Comparison of ENCODE assay signal across 23 cellular contexts in genomic region chr9:128280084-128280622, GRCh38. TPM values are rescaled to one million over a fixed set of nuclear protein-coding genes. Genes with fewer than 3 reads are reported as not detected.
DNase-seq lines count a peak whose midpoint lies in the region; ATAC-seq, FAIRE-seq and TF ChIP-seq lines count a peak whose summit lies in the region.
"Had no signal": no experiment of that assay in that cellular context is flagged by ENCODE, and none has a peak within 500 bp of the region (broad histone marks: within the 10 kb centered on the region; RNA-seq: fewer than 3 reads in every experiment).

No MANE protein-coding gene starts in this region.

- H3K79me2 ChIP-seq in K562 (ENCODE audit: control insufficient read depth, insufficient read depth, low read length), result peaks cover 21% of the 10 kb centered on the region

- peak overlapping the region; percentile 69; the same call in 1 of the 2 replicates for H3K4me2 ChIP-seq in K562 (ENCODE audit: insufficient read depth, low read length)

- no peak for DNase-seq in activated naive CD4-positive, alpha-beta T cell treated with anti-CD3 and anti-CD28 coated beads, Interleukin-2, amount 50 U/mL, for 72 hours (ENCODE audit: low spot score in 2 of 2)
- no peak for DNase-seq in activated naive CD4-positive, alpha-beta T cell treated with anti-CD3 and anti-CD28 coated beads for 36 hours
- DNase-seq in NB4 (ENCODE audit: low read depth) (peak; percentile 89), K562 (ENCODE audit: extremely low read depth in 1 of 4, low spot score in 3 of 4) (peak in 1 of 4 experiments; percentile 21), upper lobe of right lung (no peak), tibial artery (no peak), T1000 (lab: John Stamatoyannopoulos, UW) (no peak), ureter (ENCODE audit: low spot score) (no peak)
- DNase-seq: activated gamma-delta T cell treated with Interleukin-2 at 50 U/mL for 16 hours; body of pancreas; cortex of kidney; HFFc6; NCI-H1048; NCI-H2081 treated with DMSO at 0.1 percent for 48 hours; NCI-H526 treated with DMSO at 0.1 percent for 48 hours; stimulated activated naive CD4-positive, alpha-beta T cell treated with Interleukin-2 at 50 U/mL for 16 hours had no signal

- BruUV-seq in K562 (replicated peaks; lab: Mats Ljungman, UMichigan), result no TSS peak

- peak overlapping the region; percentile 52 to 64; a peak in 2 of 4 replicates for H3K9ac ChIP-seq in K562 (ENCODE audit: insufficient read depth in 1 of 2, low read depth in 2 of 2, low read length in 2 of 2)

- POLR2A ChIA-PET in K562 (lab: Yijun Ruan, JAX), result interaction anchor here (0.6 to 1.2 kb wide), 5 partner anchors 11 to 63 kb away, joined by 3 to 6 read pairs (median 3); no protein-coding TSS in a partner anchor

- no peaks in the 10 kb centered on the region for H3K27me3 ChIP-seq in K562 (ENCODE audit: control insufficient read depth in 2 of 2, insufficient read depth in 2 of 2, low read length in 2 of 2)
- H3K27me3 ChIP-seq in upper lobe of right lung, result no peaks in the 10 kb centered on the region
- no peaks in the 10 kb centered on the region for H3K27me3 ChIP-seq in tibial artery
- H3K27me3 ChIP-seq: body of pancreas, vagina had no signal

- H3K27ac Mint-ChIP-seq in activated naive CD4-positive, alpha-beta T cell treated with anti-CD3 and anti-CD28 coated beads, Interleukin-2, amount 50 U/mL, for 72 hours, result peak overlapping the region; percentile 43 to 72
- H3K27ac Mint-ChIP-seq in activated naive CD4-positive, alpha-beta T cell treated with anti-CD3 and anti-CD28 coated beads for 36 hours, result no peak overlapping the region
- H3K27ac Mint-ChIP-seq: HFFc6 had no signal

- H3K36me3 ChIP-seq in K562 (ENCODE audit: control insufficient read depth, insufficient read depth, low read length) (peaks cover 6% of the 10 kb centered on the region; the same call in 1 of the 3 replicates), upper lobe of right lung (peaks cover under 1% of the 10 kb centered on the region), tibial artery (peaks cover 0 to 5% (median under 1%) of the 10 kb centered on the region in 3 donors)
- H3K36me3 ChIP-seq: vagina had no signal

- WGBS in K562 (ENCODE audit: insufficient coverage, low coverage, missing lambda C conversion rate), result 92% methylated on average over 5 of the region's 5 CpGs

- H3K27ac ChIP-seq in K562 (ENCODE audit: extremely low read depth, low read depth, low read length) (no peak overlapping the region; the same call in 2 of the 3 replicates), upper lobe of right lung (peak overlapping the region; percentile 70), tibial artery (no peak overlapping the region)
- H3K27ac ChIP-seq: body of pancreas, epithelial cell of prostate, vagina had no signal

- H3K4me1 ChIP-seq in K562 (replicated peaks in 1 of 2; ENCODE audit: control insufficient read depth in 2 of 2, insufficient read depth in 2 of 2, low read length in 2 of 2), result peaks cover 28 to 46% of the 10 kb centered on the region in 2 experiments
- H3K4me1 ChIP-seq in upper lobe of right lung, result peaks cover 23% of the 10 kb centered on the region
- H3K4me1 ChIP-seq in tibial artery, result peaks cover 0 to 14% (median 7%) of the 10 kb centered on the region in 4 donors

- no peak overlapping the region for H2AFZ ChIP-seq in K562 (ENCODE audit: low read depth, low read length)

- ATAC-seq in activated naive CD4-positive, alpha-beta T cell treated with anti-CD3 and anti-CD28 coated beads, Interleukin-2, amount 50 U/mL, for 72 hours, result no peak
- ATAC-seq in K562 (no peak), upper lobe of right lung (no peak)
- ATAC-seq: body of pancreas, GM12878, HepG2, right cardiac atrium, SK-N-SH treated with all-trans-retinoic acid at 6 μM for 48 hours had no signal

- no peak overlapping the region for H3K4me3 Mint-ChIP-seq in activated naive CD4-positive, alpha-beta T cell treated with anti-CD3 and anti-CD28 coated beads for 36 hours
- H3K4me3 Mint-ChIP-seq: HFFc6 had no signal

- H3K9me3 Mint-ChIP-seq in activated naive CD4-positive, alpha-beta T cell treated with anti-CD3 and anti-CD28 coated beads, Interleukin-2, amount 50 U/mL, for 72 hours, result no peaks in the 10 kb centered on the region
- H3K9me3 Mint-ChIP-seq in activated naive CD4-positive, alpha-beta T cell treated with anti-CD3 and anti-CD28 coated beads for 36 hours, result no peaks in the 10 kb centered on the region
- H3K9me3 Mint-ChIP-seq: HFFc6 had no signal

- no peaks in the 10 kb centered on the region for H3K27me3 Mint-ChIP-seq in activated naive CD4-positive, alpha-beta T cell treated with anti-CD3 and anti-CD28 coated beads for 36 hours (ENCODE audit: low read depth)

- TF ChIP-seq POLR2A in NB4 (IDR thresholded peaks at IDR 0.05; ENCODE audit: extremely low read depth, insufficient read length) (no peak), K562 (conservative IDR thresholded peaks at IDR 0.05) (no peak)

- H3K4me3 ChIP-seq in NB4 (ENCODE audit: low read depth, low read length) (no peak overlapping the region), K562 (no peak overlapping the region), upper lobe of right lung (no peak overlapping the region), tibial artery (no peak overlapping the region)
- H3K4me3 ChIP-seq: body of pancreas, GM12878, vagina had no signal

- H3K9me3 ChIP-seq in K562 (replicated peaks; ENCODE audit: control insufficient read depth, insufficient read depth, low read depth, low read length) (0 out of 2 replicates have a peak, but pooled peaks cover 2% of the 10 kb centered on the region), upper lobe of right lung (no peaks in the 10 kb centered on the region), tibial artery (no peaks in the 10 kb centered on the region)
- H3K9me3 ChIP-seq: body of pancreas, vagina had no signal

- no peak for FAIRE-seq in K562 (lab: Jason Lieb, UNC)
- FAIRE-seq: frontal cortex, GM12878, HepG2 had no signal

- peaks cover 0 to 7% of the 10 kb centered on the region in 2 donors for H3K36me3 Mint-ChIP-seq in activated naive CD4-positive, alpha-beta T cell treated with anti-CD3 and anti-CD28 coated beads, Interleukin-2, amount 50 U/mL, for 72 hours
- peaks cover 3% of the 10 kb centered on the region for H3K36me3 Mint-ChIP-seq in activated naive CD4-positive, alpha-beta T cell treated with anti-CD3 and anti-CD28 coated beads for 36 hours (ENCODE audit: low read depth)

- no peak for TF ChIP-seq RAD21 in K562 (CRISPR knock-in tag; conservative IDR thresholded peaks at IDR 0.05 in 1 of 2, IDR thresholded peaks at IDR 0.05 in 1 of 2)

- TF ChIP-seq CTCF in NB4 (IDR thresholded peaks at IDR 0.05; ENCODE audit: low read depth, low read length) (no peak), K562 (IDR thresholded peaks at IDR 0.05 in 2 of 3, conservative IDR thresholded peaks at IDR 0.05 in 1 of 3; ENCODE audit: insufficient read depth in 2 of 3, low read depth in 1 of 3, low read length in 3 of 3) (no peak), upper lobe of right lung (IDR thresholded peaks at IDR 0.05) (no peak), tibial artery (IDR thresholded peaks at IDR 0.05) (no peak)

- no peaks in the 10 kb centered on the region for H3K9me1 ChIP-seq in K562 (ENCODE audit: control insufficient read depth, insufficient read depth, low read length)

- H3K4me1 Mint-ChIP-seq in activated naive CD4-positive, alpha-beta T cell treated with anti-CD3 and anti-CD28 coated beads for 36 hours (ENCODE audit: low read depth), result peaks cover 23% of the 10 kb centered on the region

- no peak for TF ChIP-seq EP300 in K562 (IDR thresholded peaks at IDR 0.05; ENCODE audit: low read length)

- in situ Hi-C loops in K562 (cut with MboI), result loop anchor here (25.0 kb wide), 1 partner anchor 1507 kb away; no protein-coding TSS in a partner anchor

- no peaks in the 10 kb centered on the region for H4K20me1 ChIP-seq in K562 (replicated peaks; ENCODE audit: control insufficient read depth, insufficient read depth, low read length)

- intact Hi-C loops in activated naive CD4-positive, alpha-beta T cell treated with anti-CD3 and anti-CD28 coated beads for 36 hours (cut with micrococcal nuclease), result no loop called here
- intact Hi-C loops in K562 (cut with micrococcal nuclease) (no loop called here), upper lobe of right lung (cut with DNase I) (no loop called here), tibial artery (cut with DNase I; ENCODE audit: low total_unique reads) (no loop called here)

- CTCF ChIA-PET in activated naive CD4-positive, alpha-beta T cell treated with anti-CD3 and anti-CD28 coated beads for 36 hours (lab: Charles Lee), result no interaction called here
- CTCF ChIA-PET in K562 (lab: Yijun Ruan, JAX; ENCODE audit: low intra/inter-chr PET ratio), result interaction anchor here (1.3 kb wide), 1 partner anchor 87 kb away, joined by 4 read pairs; no protein-coding TSS in a partner anchor

RNA-seq across cellular contexts. Expression of gene SWI5, which starts 4.1 kb away (rescaled TPM):
- 10 to 100 TPM; 15.6 to 16.9 TPM for total RNA-seq in activated naive CD4-positive, alpha-beta T cell treated with anti-CD3 and anti-CD28 coated beads, Interleukin-2, amount 50 U/mL, for 72 hours
- 10 to 100 TPM; 13.3 to 15.5 TPM for total RNA-seq in activated naive CD4-positive, alpha-beta T cell treated with anti-CD3 and anti-CD28 coated beads for 36 hours
- total RNA-seq in K562 (2011; cell fraction: chromatin; rRNA removed; ENCODE audit: low replicate concordance), result 31.0 and 60.5 TPM in 2 replicates
- total RNA-seq in K562 (2011; cell fraction: nucleolus; rRNA removed), result 37.1 and 42.7 TPM in 2 replicates
- total RNA-seq in K562 (2011; cell fraction: nucleoplasm; rRNA removed), result 33.4 and 47.4 TPM in 2 replicates
- total RNA-seq in K562 (2014; rRNA removed) (105 and 106 TPM in 2 replicates), K562 (2014; rRNA removed; fragmentation: Illumina TruSeq; extraction: Trizol) (82.6 and 86.7 TPM in 2 replicates), K562 (2015; rRNA removed; fragmentation: Illumina TruSeq; extraction: Trizol) (93.9 and 94.3 TPM in 2 replicates), K562 (2021) (72.3 and 77.3 TPM in 2 replicates), upper lobe of right lung (18.9 TPM), ureter (21.9 TPM)
- polyA plus RNA-seq in K562 (2011; rRNA removed) (121 and 145 TPM in 2 replicates), K562 (2014; fragmentation: Illumina TruSeq; extraction: Trizol) (95.9 and 104 TPM in 2 replicates), K562 (2014; fragmentation: Nextera tagmentation; extraction: Ambion mirVana) (100 to 1,000 TPM in 1 of 2 experiments, 10 to 100 TPM in 1; 62.8 to 133 TPM), K562 (2014; rRNA removed) (121 and 141 TPM in 2 replicates)
- polyA plus RNA-seq in K562 (2011; cell fraction: cytosol; rRNA removed), result 151 and 164 TPM in 2 replicates
- polyA plus RNA-seq in K562 (2011; cell fraction: nucleus; rRNA removed), result 39.9 and 61.7 TPM in 2 replicates
- 91.8 and 104 TPM in 2 replicates for polyA plus RNA-seq in K562 (2012)
- polyA minus RNA-seq in K562 (2011; rRNA and poly(A)+ RNA removed), result 51.5 and 51.7 TPM in 2 replicates
- polyA minus RNA-seq in K562 (2011; cell fraction: cytosol; rRNA and poly(A)+ RNA removed), result 22.0 and 22.2 TPM in 2 replicates
- polyA minus RNA-seq in K562 (2011; cell fraction: nucleus; rRNA and poly(A)+ RNA removed), result 11.6 and 14.9 TPM in 2 replicates

RNA-seq across cellular contexts. Expression of gene GOLGA2, which starts 4.3 kb away (rescaled TPM):
- total RNA-seq in activated naive CD4-positive, alpha-beta T cell treated with anti-CD3 and anti-CD28 coated beads, Interleukin-2, amount 50 U/mL, for 72 hours, result 10 to 100 TPM; 46.2 to 54.3 TPM
- 10 to 100 TPM; 33.3 to 34.4 TPM for total RNA-seq in activated naive CD4-positive, alpha-beta T cell treated with anti-CD3 and anti-CD28 coated beads for 36 hours
- 623 and 716 TPM in 2 replicates for total RNA-seq in K562 (2011; cell fraction: chromatin; rRNA removed; ENCODE audit: low replicate concordance)
- 264 and 268 TPM in 2 replicates for total RNA-seq in K562 (2011; cell fraction: nucleolus; rRNA removed)
- total RNA-seq in K562 (2011; cell fraction: nucleoplasm; rRNA removed), result 448 and 517 TPM in 2 replicates
- total RNA-seq in K562 (2014; rRNA removed), result 101 and 116 TPM in 2 replicates
- 70.7 and 80.5 TPM in 2 replicates for total RNA-seq in K562 (2014; rRNA removed; fragmentation: Illumina TruSeq; extraction: Trizol)
- total RNA-seq in K562 (2015; rRNA removed; fragmentation: Illumina TruSeq; extraction: Trizol), result 69.2 and 75.1 TPM in 2 replicates
- 91.3 and 109 TPM in 2 replicates for total RNA-seq in K562 (2021)
- polyA plus RNA-seq in K562 (2011; rRNA removed), result 76.0 and 137 TPM in 2 replicates
- polyA plus RNA-seq in K562 (2011; cell fraction: cytosol; rRNA removed), result 48.9 and 79.1 TPM in 2 replicates
- 143 and 177 TPM in 2 replicates for polyA plus RNA-seq in K562 (2011; cell fraction: nucleus; rRNA removed)
- 75.8 and 115 TPM in 2 replicates for polyA plus RNA-seq in K562 (2012)
- 117 and 122 TPM in 2 replicates for polyA plus RNA-seq in K562 (2014; fragmentation: Illumina TruSeq; extraction: Trizol)
- polyA plus RNA-seq in K562 (2014; fragmentation: Nextera tagmentation; extraction: Ambion mirVana), result 10 to 100 TPM; 15.7 to 21.9 TPM
- 98.1 and 138 TPM in 2 replicates for polyA plus RNA-seq in K562 (2014; rRNA removed)
- polyA minus RNA-seq in K562 (2011; rRNA and poly(A)+ RNA removed), result 69.9 and 111 TPM in 2 replicates
- polyA minus RNA-seq in K562 (2011; cell fraction: cytosol; rRNA and poly(A)+ RNA removed), result 40.1 and 56.7 TPM in 2 replicates
- 86.6 and 165 TPM in 2 replicates for polyA minus RNA-seq in K562 (2011; cell fraction: nucleus; rRNA and poly(A)+ RNA removed)
- total RNA-seq in upper lobe of right lung, result 88.7 TPM
- 125 TPM for total RNA-seq in ureter

RNA-seq across cellular contexts. Expression of gene TRUB2, which starts 42.1 kb away (rescaled TPM):
- total RNA-seq in activated naive CD4-positive, alpha-beta T cell treated with anti-CD3 and anti-CD28 coated beads, Interleukin-2, amount 50 U/mL, for 72 hours, result 10 to 100 TPM; 25.6 to 35.9 TPM
- total RNA-seq in activated naive CD4-positive, alpha-beta T cell treated with anti-CD3 and anti-CD28 coated beads for 36 hours, result 10 to 100 TPM; 28.0 to 29.4 TPM
- total RNA-seq in K562 (2011; cell fraction: chromatin; rRNA removed; ENCODE audit: low replicate concordance), result 35.5 and 103 TPM in 2 replicates
- total RNA-seq in K562 (2011; cell fraction: nucleolus; rRNA removed), result 64.2 and 80.4 TPM in 2 replicates
- total RNA-seq in K562 (2011; cell fraction: nucleoplasm; rRNA removed), result 48.8 and 49.1 TPM in 2 replicates
- total RNA-seq in K562 (2014; rRNA removed), result 46.0 and 90.9 TPM in 2 replicates
- total RNA-seq in K562 (2014; rRNA removed; fragmentation: Illumina TruSeq; extraction: Trizol), result 43.0 and 63.0 TPM in 2 replicates
- total RNA-seq in K562 (2015; rRNA removed; fragmentation: Illumina TruSeq; extraction: Trizol), result 72.7 and 74.7 TPM in 2 replicates
- 91.3 and 104 TPM in 2 replicates for total RNA-seq in K562 (2021)
- 64.4 and 79.2 TPM in 2 replicates for polyA plus RNA-seq in K562 (2011; rRNA removed)
- 56.0 and 75.1 TPM in 2 replicates for polyA plus RNA-seq in K562 (2011; cell fraction: cytosol; rRNA removed)
- 31.6 and 47.8 TPM in 2 replicates for polyA plus RNA-seq in K562 (2011; cell fraction: nucleus; rRNA removed)
- 64.7 and 97.4 TPM in 2 replicates for polyA plus RNA-seq in K562 (2012)
- 110 and 117 TPM in 2 replicates for polyA plus RNA-seq in K562 (2014; fragmentation: Illumina TruSeq; extraction: Trizol)
- polyA plus RNA-seq in K562 (2014; fragmentation: Nextera tagmentation; extraction: Ambion mirVana), result 10 to 100 TPM in 1 of 2 experiments, 1 to 10 TPM in 1; 9.3 to 24.2 TPM
- 56.7 and 89.1 TPM in 2 replicates for polyA plus RNA-seq in K562 (2014; rRNA removed)
- 43.1 and 50.2 TPM in 2 replicates for polyA minus RNA-seq in K562 (2011; rRNA and poly(A)+ RNA removed)
- 49.8 and 67.6 TPM in 2 replicates for polyA minus RNA-seq in K562 (2011; cell fraction: cytosol; rRNA and poly(A)+ RNA removed)
- 19.1 and 26.8 TPM in 2 replicates for polyA minus RNA-seq in K562 (2011; cell fraction: nucleus; rRNA and poly(A)+ RNA removed)
- 19.1 TPM for total RNA-seq in upper lobe of right lung
- total RNA-seq in ureter, result 32.7 TPM

RNA-seq across cellular contexts. Expression of gene COQ4, which starts 42.5 kb away (rescaled TPM):
- total RNA-seq in activated naive CD4-positive, alpha-beta T cell treated with anti-CD3 and anti-CD28 coated beads, Interleukin-2, amount 50 U/mL, for 72 hours, result 10 to 100 TPM; 33.9 to 38.3 TPM
- total RNA-seq in activated naive CD4-positive, alpha-beta T cell treated with anti-CD3 and anti-CD28 coated beads for 36 hours, result 10 to 100 TPM; 27.8 to 29.6 TPM
- 241 and 561 TPM in 2 replicates for total RNA-seq in K562 (2011; cell fraction: chromatin; rRNA removed; ENCODE audit: low replicate concordance)
- 334 and 386 TPM in 2 replicates for total RNA-seq in K562 (2011; cell fraction: nucleolus; rRNA removed)
- 352 and 440 TPM in 2 replicates for total RNA-seq in K562 (2011; cell fraction: nucleoplasm; rRNA removed)
- total RNA-seq in K562 (2014; rRNA removed) (104 and 150 TPM in 2 replicates), K562 (2014; rRNA removed; fragmentation: Illumina TruSeq; extraction: Trizol) (44.3 and 48.5 TPM in 2 replicates), K562 (2015; rRNA removed; fragmentation: Illumina TruSeq; extraction: Trizol) (66.2 and 67.2 TPM in 2 replicates), K562 (2021) (102 and 107 TPM in 2 replicates), upper lobe of right lung (31.0 TPM), ureter (91.8 TPM)
- polyA plus RNA-seq in K562 (2011; rRNA removed) (113 and 117 TPM in 2 replicates), K562 (2014; fragmentation: Illumina TruSeq; extraction: Trizol) (58.3 and 90.4 TPM in 2 replicates), K562 (2014; fragmentation: Nextera tagmentation; extraction: Ambion mirVana) (10 to 100 TPM in 1 of 2 experiments, 1 to 10 TPM in 1; 9.1 to 11.3 TPM), K562 (2014; rRNA removed) (135 and 140 TPM in 2 replicates)
- 145 and 208 TPM in 2 replicates for polyA plus RNA-seq in K562 (2011; cell fraction: cytosol; rRNA removed)
- polyA plus RNA-seq in K562 (2011; cell fraction: nucleus; rRNA removed), result 338 and 468 TPM in 2 replicates
- polyA plus RNA-seq in K562 (2012), result 113 and 151 TPM in 2 replicates
- polyA minus RNA-seq in K562 (2011; rRNA and poly(A)+ RNA removed), result 65.9 and 102 TPM in 2 replicates
- 42.5 and 67.8 TPM in 2 replicates for polyA minus RNA-seq in K562 (2011; cell fraction: cytosol; rRNA and poly(A)+ RNA removed)
- polyA minus RNA-seq in K562 (2011; cell fraction: nucleus; rRNA and poly(A)+ RNA removed), result 110 and 139 TPM in 2 replicates
